11 cellular contexts compared by ENCODE assay signal in the genomic region with DNA sequence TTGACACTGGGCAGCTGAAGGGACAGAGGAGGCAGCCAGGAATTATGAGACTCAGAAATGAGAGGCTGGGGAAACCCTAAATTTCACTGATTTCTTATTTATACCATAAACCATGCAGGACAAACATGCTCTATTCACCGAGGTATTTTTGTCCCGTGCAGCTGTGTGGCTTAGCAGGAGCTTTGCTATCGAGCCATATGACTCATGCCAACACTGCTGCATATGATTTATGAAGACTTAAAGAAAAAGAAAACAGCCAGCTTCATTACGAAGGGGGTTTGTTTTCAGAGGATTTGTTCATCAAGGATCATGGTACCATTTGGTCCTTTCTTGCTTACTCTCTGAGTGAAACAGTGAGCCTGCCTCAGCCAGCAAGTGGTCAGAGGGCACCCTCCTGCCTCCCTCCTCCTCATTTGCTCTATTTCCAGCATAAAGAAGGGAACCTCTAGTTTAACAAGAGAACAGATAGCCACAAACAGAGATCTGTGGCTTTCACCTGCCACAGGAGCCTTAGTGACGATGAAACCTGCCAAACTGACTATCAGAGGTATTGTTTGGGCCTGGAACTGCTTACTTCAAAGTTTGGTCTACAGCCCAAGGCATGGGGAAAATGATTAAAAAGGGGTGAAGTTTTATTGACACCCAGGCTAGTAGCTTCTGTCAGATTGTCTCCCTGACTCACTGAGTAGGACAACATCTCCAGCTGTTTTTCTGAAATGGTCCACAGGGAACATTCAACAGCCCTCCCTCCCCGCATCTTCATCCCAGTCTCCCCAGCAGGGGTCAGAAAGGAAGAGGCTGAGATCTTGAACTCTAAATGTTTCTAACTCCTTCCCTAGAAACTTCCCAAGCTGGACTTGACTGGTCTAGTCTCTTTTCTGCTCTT.
DNase-seq lines count a peak whose midpoint lies in the region; ATAC-seq and TF ChIP-seq lines count a peak whose summit lies in the region.
"Had no signal": no experiment of that assay in that cellular context is flagged by ENCODE, and none has a peak within 500 bp of the region (broad histone marks: within the 10 kb centered on the region; RNA-seq: fewer than 3 reads in every experiment).

No MANE protein-coding gene starts in this region.

- H3K4me2 ChIP-seq in Karpas-422 (ENCODE audit: low read depth, low read length, poor library complexity, severe bottlenecking) (peak overlapping the region; percentile 25), mesendoderm (ENCODE audit: low read length) (no peak overlapping the region)

- no peaks in the 10 kb centered on the region for H3K27me3 ChIP-seq in Karpas-422 (ENCODE audit: low read length)
- no peaks in the 10 kb centered on the region for H3K27me3 ChIP-seq in adipocyte (replicated peaks; ENCODE audit: control insufficient read depth, insufficient read depth, low read length)
- no peaks in the 10 kb centered on the region for H3K27me3 ChIP-seq in mesendoderm (ENCODE audit: insufficient read depth, low read length, poor library complexity)
- no peaks in the 10 kb centered on the region for H3K27me3 ChIP-seq in dorsolateral prefrontal cortex
- no peaks in the 10 kb centered on the region for H3K27me3 ChIP-seq in transverse colon
- H3K27me3 ChIP-seq: neutrophil had no signal

- H3K4ac ChIP-seq in mesendoderm (ENCODE audit: low read depth, low read length): no peak overlapping the region

- H3K27ac ChIP-seq in Karpas-422 (ENCODE audit: low read length) (no peak overlapping the region), mesendoderm (ENCODE audit: low read depth, low read length) (no peak overlapping the region), dorsolateral prefrontal cortex (no peak overlapping the region), transverse colon (no peak overlapping the region)
- H3K27ac ChIP-seq: neutrophil had no signal

- H3K36me3 ChIP-seq in Karpas-422 (ENCODE audit: insufficient read depth, low read length) (no peaks in the 10 kb centered on the region), adipocyte (ENCODE audit: control insufficient read depth, insufficient read depth, low read length, severe bottlenecking) (no peaks in the 10 kb centered on the region), mesendoderm (ENCODE audit: control insufficient read depth, insufficient read depth, low read length) (no peaks in the 10 kb centered on the region), transverse colon (no peaks in the 10 kb centered on the region)
- H3K36me3 ChIP-seq: neutrophil had no signal

- H4K20me1 ChIP-seq in Karpas-422 (ENCODE audit: insufficient read depth, low read depth, low read length): no peaks in the 10 kb centered on the region

- H2AK5ac ChIP-seq in mesendoderm (ENCODE audit: low read length): peak overlapping the region; percentile 57

- no peak for TF ChIP-seq POLR2A in transverse colon (IDR thresholded peaks at IDR 0.05)

- no peak for TF ChIP-seq CTCF in dorsolateral prefrontal cortex (IDR thresholded peaks at IDR 0.05 in 54 of 56, conservative IDR thresholded peaks at IDR 0.05 in 2 of 56; ENCODE audit: low read depth in 1 of 56, partially characterized antibody in 56 of 56)
- no peak for TF ChIP-seq CTCF in transverse colon (IDR thresholded peaks at IDR 0.05)

- H2BK15ac ChIP-seq in mesendoderm (replicated peaks; ENCODE audit: low read depth): peak overlapping the region; percentile 5

- no peak overlapping the region for H3K56ac ChIP-seq in mesendoderm (ENCODE audit: low read length)

- no peak overlapping the region for H3K23ac ChIP-seq in mesendoderm (ENCODE audit: low read length)

- H4K5ac ChIP-seq in mesendoderm (ENCODE audit: low read length): no peak overlapping the region

- H3K18ac ChIP-seq in mesendoderm (ENCODE audit: low read length): no peak overlapping the region

- H2BK120ac ChIP-seq in mesendoderm (ENCODE audit: low read depth, low read length): no peak overlapping the region

- peak; percentile 41 for DNase-seq in AG20443 (ENCODE audit: low spot score)
- DNase-seq in Karpas-422: no peak
- peak; percentile 72 for DNase-seq in adipocyte (ENCODE audit: low read depth)
- no peak for DNase-seq in mesendoderm
- DNase-seq in dorsolateral prefrontal cortex: no peak
- DNase-seq in transverse colon: no peak
- DNase-seq: glutamatergic neuron had no signal

- intact Hi-C loops in dorsolateral prefrontal cortex (cut with DNase I): no loop called here
- intact Hi-C loops in transverse colon (cut with DNase I; ENCODE audit: low total_unique reads): no loop called here

- no CpG with 5 or more reads among the region's 6 CpGs for WGBS in mesendoderm (ENCODE audit: extremely low coverage, insufficient coverage, low lambda C conversion rate)
- 50 to 71% methylated on average over 4 to 6 of the region's 6 CpGs for WGBS in transverse colon (ENCODE audit: low coverage in 1 of 2), 2 donors

- no peaks in the 10 kb centered on the region for H3K79me2 ChIP-seq in Karpas-422 (ENCODE audit: low read length)
- H3K79me2 ChIP-seq in mesendoderm (ENCODE audit: control insufficient read depth, insufficient read depth, low read length): no peaks in the 10 kb centered on the region

- H3K9me2 ChIP-seq in Karpas-422 (replicated peaks; ENCODE audit: insufficient read depth, low read length): no peaks in the 10 kb centered on the region

- H2BK5ac ChIP-seq in mesendoderm (ENCODE audit: low read length): no peak overlapping the region

- H3K4me1 ChIP-seq in Karpas-422 (ENCODE audit: low read length): peaks cover 43% of the 10 kb centered on the region
- peaks cover 29% of the 10 kb centered on the region for H3K4me1 ChIP-seq in adipocyte (ENCODE audit: control insufficient read depth, insufficient read depth, low read length)
- peaks cover 12% of the 10 kb centered on the region for H3K4me1 ChIP-seq in mesendoderm (ENCODE audit: control insufficient read depth, low read depth, low read length)
- peaks cover 26 to 47% (median 29%) of the 10 kb centered on the region in 4 donors for H3K4me1 ChIP-seq in transverse colon

- no peak for ATAC-seq in GM19452 (IDR thresholded peaks at IDR 0.05; ENCODE audit: unreplicated experiment)
- no peak for ATAC-seq in HG02763 (IDR thresholded peaks at IDR 0.05; ENCODE audit: unreplicated experiment)
- ATAC-seq: Panc1 had no signal

- no peak overlapping the region for H4K8ac ChIP-seq in mesendoderm (ENCODE audit: low read depth, low read length)

- H3K4me3 ChIP-seq in Karpas-422 (ENCODE audit: low read length) (no peak overlapping the region), adipocyte (ENCODE audit: low read length) (no peak overlapping the region), mesendoderm (ENCODE audit: low read length) (no peak overlapping the region), dorsolateral prefrontal cortex (no peak overlapping the region), transverse colon (no peak overlapping the region)

- peak overlapping the region; percentile 59 for H2AFZ ChIP-seq in Karpas-422 (ENCODE audit: low read length)

- 0 out of 2 replicates have a peak overlapping the region, but pooled peaks have one; percentile 14 for H3K9ac ChIP-seq in Karpas-422 (ENCODE audit: low read length)
- H3K9ac ChIP-seq in adipocyte (ENCODE audit: low read length): no peak overlapping the region
- no peak overlapping the region for H3K9ac ChIP-seq in mesendoderm (ENCODE audit: low read length)

- no peaks in the 10 kb centered on the region for H3K79me1 ChIP-seq in mesendoderm (ENCODE audit: low read length)

- in situ Hi-C loops in transverse colon (cut with MboI; ENCODE audit: low pct_ligation_motif_present in 1 of 4, low pct_unique_long_range_greater_than_20kb in 1 of 4, low sequenced_read_pairs in 3 of 4): no loop called here

- no peak for TF ChIP-seq EP300 in transverse colon (IDR thresholded peaks at IDR 0.05; ENCODE audit: low read depth)

- H3K9me3 ChIP-seq in Karpas-422 (ENCODE audit: low read length): no peaks in the 10 kb centered on the region
- no peaks in the 10 kb centered on the region for H3K9me3 ChIP-seq in adipocyte (ENCODE audit: control insufficient read depth, low read length)
- H3K9me3 ChIP-seq in transverse colon: no peaks in the 10 kb centered on the region
- H3K9me3 ChIP-seq: neutrophil had no signal

Comparison
In these comparisons a context has a peak if more than half of its experiments do, and no peak if none do; other contexts are left out.
1. DNase-seq: peak in AG20443 (single experiment) and adipocyte (single experiment); none in Karpas-422 (single experiment), mesendoderm (single experiment), dorsolateral prefrontal cortex (0 of 10) and transverse colon (single experiment).